ENCODE assay signal across 1 cellular context in the genomic region with DNA sequence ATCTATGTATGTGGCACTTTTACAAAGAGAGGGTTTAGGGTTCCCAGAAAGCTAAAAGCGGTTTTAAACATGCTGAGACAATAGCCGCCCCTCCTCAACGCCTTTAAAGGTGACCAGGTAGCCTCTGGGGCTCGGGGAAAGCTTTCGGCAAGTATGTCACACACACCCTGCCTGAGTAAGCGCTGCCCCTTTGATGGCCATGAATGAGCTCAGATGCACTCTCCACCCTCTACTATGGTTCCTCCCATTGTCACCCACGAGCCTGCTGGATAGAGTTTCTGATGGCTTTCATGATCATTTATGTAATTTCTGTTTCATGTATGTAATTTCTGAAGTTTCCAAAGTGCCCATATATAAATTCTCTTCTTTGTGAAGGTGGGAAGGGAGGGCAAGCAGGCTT.
TF ChIP-seq lines count a peak whose summit lies in the region.

No MANE protein-coding gene starts in this region.

TF ChIP-seq in IMR-90, 13 proteins besides CTCF, POLR2A, EP300 and RAD21:
- TF ChIP-seq, protein P1, sequence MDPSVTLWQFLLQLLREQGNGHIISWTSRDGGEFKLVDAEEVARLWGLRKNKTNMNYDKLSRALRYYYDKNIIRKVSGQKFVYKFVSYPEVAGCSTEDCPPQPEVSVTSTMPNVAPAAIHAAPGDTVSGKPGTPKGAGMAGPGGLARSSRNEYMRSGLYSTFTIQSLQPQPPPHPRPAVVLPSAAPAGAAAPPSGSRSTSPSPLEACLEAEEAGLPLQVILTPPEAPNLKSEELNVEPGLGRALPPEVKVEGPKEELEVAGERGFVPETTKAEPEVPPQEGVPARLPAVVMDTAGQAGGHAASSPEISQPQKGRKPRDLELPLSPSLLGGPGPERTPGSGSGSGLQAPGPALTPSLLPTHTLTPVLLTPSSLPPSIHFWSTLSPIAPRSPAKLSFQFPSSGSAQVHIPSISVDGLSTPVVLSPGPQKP (IDR thresholded peaks at IDR 0.05; ENCODE audit: borderline replicate concordance, low read depth, low read length): no peak
- TF ChIP-seq MAZ (IDR thresholded peaks at IDR 0.05; ENCODE audit: borderline replicate concordance, low read depth, low read length) (no peak), FOS (IDR thresholded peaks at IDR 0.05; ENCODE audit: low read depth, low read length) (no peak), CHD1 (IDR thresholded peaks at IDR 0.05; ENCODE audit: low read depth, low read length) (no peak), CEBPB (IDR thresholded peaks at IDR 0.05; ENCODE audit: low read depth, low read length) (no peak), BHLHE40 (IDR thresholded peaks at IDR 0.05; ENCODE audit: low read depth, low read length) (no peak), NFE2L2 (IDR thresholded peaks at IDR 0.05; ENCODE audit: low read depth, low read length) (no peak), RFX5 (IDR thresholded peaks at IDR 0.05; ENCODE audit: low read depth, low read length) (no peak), MAFK (IDR thresholded peaks at IDR 0.05; ENCODE audit: low read depth, low read length) (no peak), RCOR1 (IDR thresholded peaks at IDR 0.05; ENCODE audit: insufficient replicate concordance, low read length) (no peak), SMC3 (IDR thresholded peaks at IDR 0.05; ENCODE audit: low read depth, low read length) (no peak), MXI1 (IDR thresholded peaks at IDR 0.05; ENCODE audit: borderline replicate concordance, low read depth, low read length) (no peak)
- TF ChIP-seq, protein P2, sequence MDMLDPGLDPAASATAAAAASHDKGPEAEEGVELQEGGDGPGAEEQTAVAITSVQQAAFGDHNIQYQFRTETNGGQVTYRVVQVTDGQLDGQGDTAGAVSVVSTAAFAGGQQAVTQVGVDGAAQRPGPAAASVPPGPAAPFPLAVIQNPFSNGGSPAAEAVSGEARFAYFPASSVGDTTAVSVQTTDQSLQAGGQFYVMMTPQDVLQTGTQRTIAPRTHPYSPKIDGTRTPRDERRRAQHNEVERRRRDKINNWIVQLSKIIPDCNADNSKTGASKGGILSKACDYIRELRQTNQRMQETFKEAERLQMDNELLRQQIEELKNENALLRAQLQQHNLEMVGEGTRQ (IDR thresholded peaks at IDR 0.05; ENCODE audit: low read depth, low read length): no peak
